13 cellular contexts compared by ENCODE assay signal in genomic region chr3:45054196-45054857, GRCh38. TPM values are rescaled to one million over a fixed set of nuclear protein-coding genes. Genes with fewer than 3 reads are reported as not detected.
A peak's percentile ranks its signal among the peaks of the same experiment; 100 is the strongest.
DNase-seq lines count a peak whose midpoint lies in the region; ATAC-seq and TF ChIP-seq lines count a peak whose summit lies in the region.
"Had no signal": no experiment of that assay in that cellular context is flagged by ENCODE, and none has a peak within 500 bp of the region (broad histone marks: within the 10 kb centered on the region; RNA-seq: fewer than 3 reads in every experiment).

No MANE protein-coding gene starts in this region.

- H3K4me3 Mint-ChIP-seq in chondrocyte (ENCODE audit: unreplicated experiment) (no peak overlapping the region), osteocyte (ENCODE audit: unreplicated experiment) (no peak overlapping the region)
- H3K4me3 Mint-ChIP-seq: IgD-negative memory B cell; stimulated activated effector memory CD8-positive, alpha-beta T cell treated with anti-CD3 and anti-CD28 coated beads, Interleukin-12 subunit alpha, Interleukin-12 subunit beta, amount 100 ng/mL, for 72 hours had no signal

- H3K36me3 Mint-ChIP-seq in chondrocyte (ENCODE audit: low read depth) (no peaks in the 10 kb centered on the region), osteocyte (ENCODE audit: unreplicated experiment) (no peaks in the 10 kb centered on the region)
- H3K36me3 Mint-ChIP-seq: IgD-negative memory B cell; stimulated activated effector memory CD8-positive, alpha-beta T cell treated with anti-CD3 and anti-CD28 coated beads, Interleukin-12 subunit alpha, Interleukin-12 subunit beta, amount 100 ng/mL, for 72 hours had no signal

- no peak for ATAC-seq in GM19467 (IDR thresholded peaks at IDR 0.05; ENCODE audit: unreplicated experiment)
- ATAC-seq: stimulated activated effector memory CD8-positive, alpha-beta T cell treated with anti-CD3 and anti-CD28 coated beads, Interleukin-12 subunit alpha, Interleukin-12 subunit beta, amount 100 ng/mL, for 72 hours had no signal

- H3K4me1 Mint-ChIP-seq in chondrocyte (ENCODE audit: low read depth) (peaks cover 59% of the 10 kb centered on the region), osteocyte (ENCODE audit: unreplicated experiment) (peaks cover 54% of the 10 kb centered on the region)
- H3K4me1 Mint-ChIP-seq: IgD-negative memory B cell had no signal

- H3K27me3 Mint-ChIP-seq in chondrocyte (ENCODE audit: low read depth) (no peaks in the 10 kb centered on the region), osteocyte (ENCODE audit: unreplicated experiment) (peaks cover 2% of the 10 kb centered on the region)

- DNase-seq in AG20443 (ENCODE audit: low spot score) (peak; percentile 58), HS-5 (ENCODE audit: low read depth) (peak; percentile 78), chondrocyte (ENCODE audit: low spot score) (no peak), osteocyte (ENCODE audit: extremely low spot score, unreplicated experiment) (no peak), NCI-H146 (lab: John Stamatoyannopoulos, UW) (no peak), DMS79 treated with DMSO at 0.1 percent for 48 hours (lab: John Stamatoyannopoulos, UW) (no peak), iPS-NIHi11 (ENCODE audit: low spot score) (no peak)
- DNase-seq: activated CD4-positive, alpha-beta T cell treated with anti-CD3 and anti-CD28 coated beads for 4 hours; activated naive CD4-positive, alpha-beta T cell treated with anti-CD3 and anti-CD28 coated beads, Interleukin-2, amount 50 U/mL, for 16 hours; SHP77 treated with DMSO at 0.1 percent for 48 hours had no signal

- H3K9me3 Mint-ChIP-seq in chondrocyte (ENCODE audit: low read depth), result no peaks in the 10 kb centered on the region
- H3K9me3 Mint-ChIP-seq in osteocyte (ENCODE audit: unreplicated experiment), result no peaks in the 10 kb centered on the region
- H3K9me3 Mint-ChIP-seq: IgD-negative memory B cell; stimulated activated effector memory CD8-positive, alpha-beta T cell treated with anti-CD3 and anti-CD28 coated beads, Interleukin-12 subunit alpha, Interleukin-12 subunit beta, amount 100 ng/mL, for 72 hours had no signal

- TF ChIP-seq CTCF in chondrocyte (IDR thresholded peaks at IDR 0.05) (no peak), osteocyte (IDR thresholded peaks at IDR 0.05) (no peak)

- H3K27ac Mint-ChIP-seq in chondrocyte (ENCODE audit: unreplicated experiment), result peak overlapping the region; percentile 91
- H3K27ac Mint-ChIP-seq in osteocyte (ENCODE audit: unreplicated experiment), result peak overlapping the region; percentile 75
- H3K27ac Mint-ChIP-seq: IgD-negative memory B cell; stimulated activated effector memory CD8-positive, alpha-beta T cell treated with anti-CD3 and anti-CD28 coated beads, Interleukin-12 subunit alpha, Interleukin-12 subunit beta, amount 100 ng/mL, for 72 hours had no signal

RNA-seq across cellular contexts. Expression of gene CLEC3B, which starts 28.2 kb away (rescaled TPM):
- 47.1 to 105 TPM (median 50.3 TPM) in 3 replicates for total RNA-seq in chondrocyte
- 166 and 181 TPM in 2 replicates for total RNA-seq in osteocyte

Comparison
In these comparisons a context has a peak if more than half of its experiments do, and no peak if none do; other contexts are left out.
1. DNase-seq: peak in AG20443 (single experiment) and HS-5 (single experiment); none in chondrocyte (single experiment), osteocyte (single experiment), NCI-H146 (single experiment), DMS79 treated with DMSO at 0.1 percent for 48 hours (single experiment) and iPS-NIHi11 (single experiment).